In genomic region chr4:22237155-22237751, GRCh38 we compare ENCODE assay signal across 9 cellular contexts.
DNase-seq lines count a peak whose midpoint lies in the region; ATAC-seq and TF ChIP-seq lines count a peak whose summit lies in the region.
"Had no signal": no experiment of that assay in that cellular context is flagged by ENCODE, and none has a peak within 500 bp of the region (broad histone marks: within the 10 kb centered on the region; RNA-seq: fewer than 3 reads in every experiment).

No MANE protein-coding gene starts in this region.

- no peak overlapping the region for H3K4me3 Mint-ChIP-seq in activated CD4-positive, alpha-beta T cell treated with anti-CD3 and anti-CD28 coated beads for 36 hours

- TF ChIP-seq POLR2A in esophagus squamous epithelium (IDR thresholded peaks at IDR 0.05) (no peak), prostate gland (IDR thresholded peaks at IDR 0.05) (no peak)

- H3K36me3 Mint-ChIP-seq in activated CD4-positive, alpha-beta T cell treated with anti-CD3 and anti-CD28 coated beads for 36 hours (ENCODE audit: low read depth): no peaks in the 10 kb centered on the region
- H3K36me3 Mint-ChIP-seq: stimulated activated naive B cell treated with anti-CD40 and anti-IgM and Interleukin-4, amounts not matched to agents 10 μg/mL and 1 μg/mL and 100 μg/mL, for 72 hours had no signal

- no peak overlapping the region for H3K27ac ChIP-seq in AG04450 (ENCODE audit: low read depth, low read length)
- no peak overlapping the region for H3K27ac ChIP-seq in esophagus squamous epithelium
- no peak overlapping the region for H3K27ac ChIP-seq in prostate gland
- no peak overlapping the region for H3K27ac ChIP-seq in ascending aorta

- no peaks in the 10 kb centered on the region for H3K27me3 Mint-ChIP-seq in activated CD4-positive, alpha-beta T cell treated with anti-CD3 and anti-CD28 coated beads for 36 hours

- POLR2A ChIA-PET in AG04450 (lab: Yijun Ruan, JAX): no interaction called here
- POLR2A ChIA-PET in activated CD4-positive, alpha-beta T cell treated with anti-CD3 and anti-CD28 coated beads for 36 hours (lab: Charles Lee): no interaction called here

- no peak overlapping the region for H3K4me3 ChIP-seq in AG04450 (ENCODE audit: low read depth, low read length)
- peak overlapping the region in 2 of 4 donors; percentile 4 to 43 for H3K4me3 ChIP-seq in esophagus squamous epithelium
- no peak overlapping the region for H3K4me3 ChIP-seq in prostate gland
- no peak overlapping the region for H3K4me3 ChIP-seq in ascending aorta

- WGBS in esophagus squamous epithelium, 2 donors: 22 to 23% methylated on average over 4 of the region's 4 CpGs
- 40% methylated on average over 4 of the region's 4 CpGs for WGBS in prostate gland

- H3K9me3 Mint-ChIP-seq in activated CD4-positive, alpha-beta T cell treated with anti-CD3 and anti-CD28 coated beads for 36 hours (ENCODE audit: low read depth): no peaks in the 10 kb centered on the region

- H3K4me1 ChIP-seq in esophagus squamous epithelium (no peaks in the 10 kb centered on the region), prostate gland (replicated peaks) (no peaks in the 10 kb centered on the region), ascending aorta (no peaks in the 10 kb centered on the region)

- no peak for ATAC-seq in activated CD4-positive, alpha-beta T cell treated with anti-CD3 and anti-CD28 coated beads for 36 hours
- ATAC-seq in GM18517 (IDR thresholded peaks at IDR 0.05; ENCODE audit: unreplicated experiment) (no peak), HG02610 (IDR thresholded peaks at IDR 0.05; ENCODE audit: unreplicated experiment) (no peak)

- CTCF ChIA-PET in AG04450 (lab: Charles Lee): interaction anchor here (2.5 kb wide), 1 partner anchor 151 kb away, joined by 17 read pairs; no protein-coding TSS in a partner anchor
- CTCF ChIA-PET in activated CD4-positive, alpha-beta T cell treated with anti-CD3 and anti-CD28 coated beads for 36 hours (lab: Charles Lee): interaction anchor here (1.2 to 2.4 kb wide), 2 partner anchors 152 to 448 kb away, joined by 5 to 11 read pairs; no protein-coding TSS in a partner anchor

- no peaks in the 10 kb centered on the region for H3K36me3 ChIP-seq in esophagus squamous epithelium
- H3K36me3 ChIP-seq in prostate gland: no peaks in the 10 kb centered on the region
- H3K36me3 ChIP-seq in ascending aorta: no peaks in the 10 kb centered on the region

- H3K27me3 ChIP-seq in AG04450 (ENCODE audit: control insufficient read depth, insufficient read depth, low read length): no peaks in the 10 kb centered on the region
- H3K27me3 ChIP-seq in esophagus squamous epithelium: no peaks in the 10 kb centered on the region
- H3K27me3 ChIP-seq in prostate gland (replicated peaks; ENCODE audit: insufficient read depth): no peaks in the 10 kb centered on the region
- no peaks in the 10 kb centered on the region for H3K27me3 ChIP-seq in ascending aorta

- H3K4me1 Mint-ChIP-seq in activated CD4-positive, alpha-beta T cell treated with anti-CD3 and anti-CD28 coated beads for 36 hours: no peaks in the 10 kb centered on the region
- H3K4me1 Mint-ChIP-seq: stimulated activated naive B cell treated with anti-CD40 and anti-IgM and Interleukin-4, amounts not matched to agents 10 μg/mL and 1 μg/mL and 100 μg/mL, for 72 hours had no signal

- intact Hi-C loops in activated CD4-positive, alpha-beta T cell treated with anti-CD3 and anti-CD28 coated beads for 36 hours (cut with DNase I, micrococcal nuclease): loop anchor here (1.0 to 10.0 kb wide), 3 partner anchors 150 to 458 kb away; partner anchors contain the start of gene GBA3 (in 1 of the 2)
- intact Hi-C loops in esophagus squamous epithelium (cut with DNase I): no loop called here
- intact Hi-C loops in prostate gland (cut with DNase I): no loop called here
- intact Hi-C loops in ascending aorta (cut with DNase I): no loop called here

- H3K9me3 ChIP-seq in AG04450 (ENCODE audit: control insufficient read depth, insufficient read depth, low read length) (no peaks in the 10 kb centered on the region), esophagus squamous epithelium (no peaks in the 10 kb centered on the region), prostate gland (no peaks in the 10 kb centered on the region), ascending aorta (no peaks in the 10 kb centered on the region)

- DNase-seq in AG04450 (ENCODE audit: low read depth, low spot score) (no peak), HK-2 (ENCODE audit: unreplicated experiment) (peak; percentile 31), esophagus squamous epithelium (lab: John Stamatoyannopoulos, UW) (no peak), prostate gland (ENCODE audit: low spot score) (peak; percentile 16), ascending aorta (ENCODE audit: low spot score in 2 of 2) (no peak)
- peak; percentile 71 for DNase-seq in activated CD4-positive, alpha-beta T cell treated with anti-CD3 and anti-CD28 coated beads for 36 hours
- DNase-seq: stimulated activated naive B cell treated with anti-CD40 and anti-IgM and Interleukin-4, amounts not matched to agents 10 μg/mL and 1 μg/mL and 100 μg/mL, for 72 hours had no signal

- TF ChIP-seq CTCF in AG04450 (IDR thresholded peaks at IDR 0.05; ENCODE audit: low read depth, low read length) (peak; percentile 48), esophagus squamous epithelium (IDR thresholded peaks at IDR 0.05) (peak in 4 of 6 experiments; percentile 27 to 49 (median 38)), prostate gland (IDR thresholded peaks at IDR 0.05) (peak in 2 of 4 experiments; percentile 26 to 28), ascending aorta (IDR thresholded peaks at IDR 0.05) (no peak)

- no peak overlapping the region for H3K27ac Mint-ChIP-seq in activated CD4-positive, alpha-beta T cell treated with anti-CD3 and anti-CD28 coated beads for 36 hours
- H3K27ac Mint-ChIP-seq: stimulated activated naive B cell treated with anti-CD40 and anti-IgM and Interleukin-4, amounts not matched to agents 10 μg/mL and 1 μg/mL and 100 μg/mL, for 72 hours had no signal

Comparison
In these comparisons a context has a peak if more than half of its experiments do, and no peak if none do; other contexts are left out.
1. DNase-seq: peak in HK-2 (single experiment), activated CD4-positive, alpha-beta T cell treated with anti-CD3 and anti-CD28 coated beads for 36 hours (single experiment) and prostate gland (single experiment); none in AG04450 (single experiment), esophagus squamous epithelium (single experiment) and ascending aorta (0 of 2).
2. CTCF ChIP-seq: peak in AG04450 (single experiment) and esophagus squamous epithelium (4 of 6); none in ascending aorta (0 of 3).
3. intact Hi-C loops: an anchor here in activated CD4-positive, alpha-beta T cell treated with anti-CD3 and anti-CD28 coated beads for 36 hours (1.0 to 10.0 kb wide); none called in esophagus squamous epithelium, prostate gland and ascending aorta.